ENCODE assay signal across 8 cellular contexts in genomic region chr4:86940176-86940575, GRCh38. TPM values are rescaled to one million over a fixed set of nuclear protein-coding genes. Genes with fewer than 3 reads are reported as not detected.
DNase-seq lines count a peak whose midpoint lies in the region; ATAC-seq, FAIRE-seq and TF ChIP-seq lines count a peak whose summit lies in the region.

No MANE protein-coding gene starts in this region.

- FAIRE-seq in H54 (lab: Jason Lieb, UNC), result no peak

- H3K23ac ChIP-seq in mesenchymal stem cell (ENCODE audit: low read length in 2 of 2), result no peak overlapping the region

- DNase-seq in EL (peak; percentile 22), NCI-H526 treated with DMSO at 0.1 percent for 48 hours (lab: John Stamatoyannopoulos, UW) (peak; percentile 62), mesenchymal stem cell (peak; percentile 34), HAP-1 (ENCODE audit: low spot score in 2 of 2) (no peak), UCSD-AML1 (lab: John Stamatoyannopoulos, UW; ENCODE audit: unreplicated experiment) (no peak), H54 (ENCODE audit: insufficient read length, low spot score) (no peak), esophagus muscularis mucosa (ENCODE audit: extremely low spot score) (no peak)

- intact Hi-C loops in esophagus muscularis mucosa (cut with DNase I), result no loop called here

- no peak overlapping the region for H4K91ac ChIP-seq in mesenchymal stem cell (ENCODE audit: low read length)

- no peak overlapping the region for H3K27ac ChIP-seq in mesenchymal stem cell (ENCODE audit: low read length, poor library complexity, severe bottlenecking)
- peak overlapping the region in 2 of 4 donors; percentile 12 to 49 for H3K27ac ChIP-seq in esophagus muscularis mucosa (replicated peaks in 1 of 4)

- no peak overlapping the region for H3K4me2 ChIP-seq in mesenchymal stem cell (ENCODE audit: low read length, poor library complexity, severe bottlenecking)

- H3K14ac ChIP-seq in mesenchymal stem cell (ENCODE audit: low read length in 2 of 2), result no peak overlapping the region

- no peak overlapping the region for H3K18ac ChIP-seq in mesenchymal stem cell (ENCODE audit: low read depth in 1 of 2, low read length in 2 of 2)

- H2BK120ac ChIP-seq in mesenchymal stem cell (ENCODE audit: low read depth, low read length), result no peak overlapping the region

- H2BK15ac ChIP-seq in mesenchymal stem cell (ENCODE audit: low read depth, poor library complexity, severe bottlenecking), result no peak overlapping the region

- H3K4me1 ChIP-seq in mesenchymal stem cell (ENCODE audit: control insufficient read depth, insufficient read depth, low read depth, low read length), result peaks cover 3% of the 10 kb centered on the region
- peaks cover 23% of the 10 kb centered on the region for H3K4me1 ChIP-seq in HAP-1
- peaks cover 33 to 82% (median 57%) of the 10 kb centered on the region in 4 donors for H3K4me1 ChIP-seq in esophagus muscularis mucosa

- peak; percentile 4 for ATAC-seq in GM21529 (IDR thresholded peaks at IDR 0.05; ENCODE audit: unreplicated experiment)

- TF ChIP-seq POLR2A in H54 (IDR thresholded peaks at IDR 0.05; ENCODE audit: low read depth, low read length), result no peak
- no peak for TF ChIP-seq POLR2A in esophagus muscularis mucosa (IDR thresholded peaks at IDR 0.05; ENCODE audit: low read depth)

- no peak overlapping the region for H3K4ac ChIP-seq in mesenchymal stem cell (ENCODE audit: low read depth in 1 of 2, low read length in 2 of 2)

- H3K9me3 ChIP-seq in mesenchymal stem cell (ENCODE audit: control insufficient read depth, low read length) (no peaks in the 10 kb centered on the region), HAP-1 (no peaks in the 10 kb centered on the region), esophagus muscularis mucosa (no peaks in the 10 kb centered on the region)

- H2AK5ac ChIP-seq in mesenchymal stem cell (ENCODE audit: low read length, severe bottlenecking), result no peak overlapping the region

- no peak overlapping the region for H2AFZ ChIP-seq in mesenchymal stem cell (ENCODE audit: low read depth, low read length)

- no peak overlapping the region for H3K9ac ChIP-seq in mesenchymal stem cell (ENCODE audit: low read length)

- H2BK12ac ChIP-seq in mesenchymal stem cell (ENCODE audit: low read length in 2 of 2), result no peak overlapping the region

- no peak for TF ChIP-seq CTCF in esophagus muscularis mucosa (IDR thresholded peaks at IDR 0.05)

- WGBS in mesenchymal stem cell, result 90% methylated on average over 3 of the region's 3 CpGs
- 85% methylated on average over 3 of the region's 3 CpGs for WGBS in esophagus muscularis mucosa

- H2BK5ac ChIP-seq in mesenchymal stem cell (ENCODE audit: low read depth, low read length, poor library complexity, severe bottlenecking), result no peak overlapping the region

- TF ChIP-seq EP300 in esophagus muscularis mucosa (IDR thresholded peaks at IDR 0.05), result no peak

- H4K8ac ChIP-seq in mesenchymal stem cell (ENCODE audit: low read length), result no peak overlapping the region

- H3K27me3 ChIP-seq in mesenchymal stem cell (ENCODE audit: control insufficient read depth in 1 of 2, insufficient read depth in 1 of 2, low read length in 2 of 2) (no peaks in the 10 kb centered on the region), HAP-1 (ENCODE audit: low read depth) (no peaks in the 10 kb centered on the region), esophagus muscularis mucosa (peaks cover 0 to 1% (median 0%) of the 10 kb centered on the region in 4 donors)

- no peaks in the 10 kb centered on the region for H3K36me3 ChIP-seq in mesenchymal stem cell (ENCODE audit: control insufficient read depth in 1 of 2, insufficient read depth in 2 of 2, low read depth in 1 of 2, low read length in 2 of 2)
- H3K36me3 ChIP-seq in HAP-1 (replicated peaks), result no peaks in the 10 kb centered on the region
- no peaks in the 10 kb centered on the region for H3K36me3 ChIP-seq in esophagus muscularis mucosa

- peaks cover 15% of the 10 kb centered on the region for H3K79me1 ChIP-seq in mesenchymal stem cell (replicated peaks; ENCODE audit: low read length, poor library complexity, severe bottlenecking)

- in situ Hi-C loops in HAP-1 (cut with MboI; ENCODE audit: low sequenced_read_pairs), result loop anchor here (10.0 kb wide), 1 partner anchor 65 kb away; no protein-coding TSS in a partner anchor

- H3K4me3 ChIP-seq in mesenchymal stem cell (ENCODE audit: insufficient read depth in 1 of 2, low read depth in 1 of 2, low read length in 2 of 2) (no peak overlapping the region), HAP-1 (no peak overlapping the region), esophagus muscularis mucosa (no peak overlapping the region)

RNA-seq across cellular contexts. Expression of gene AFF1, which starts 5.4 kb away (rescaled TPM):
- polyA plus RNA-seq in mesenchymal stem cell (2013, experiment 1 of 2), result 20.2 TPM
- polyA plus RNA-seq in mesenchymal stem cell (2013, experiment 2 of 2), result 18.9 TPM
- total RNA-seq in esophagus muscularis mucosa, result 10 to 100 TPM; 53.6 to 85.2 (median 70.6) TPM

RNA-seq across cellular contexts. Expression of gene C4orf36, which starts 48.0 kb away (rescaled TPM):
- 0.50 TPM for polyA plus RNA-seq in mesenchymal stem cell (2013, experiment 1 of 2)
- polyA plus RNA-seq in mesenchymal stem cell (2013, experiment 2 of 2), result 0.12 TPM
- total RNA-seq in esophagus muscularis mucosa, result 1 to 10 TPM in 1 of 4 donors, not detected in 3; 1.3 TPM

Comparison
In these comparisons a context has a peak if more than half of its experiments do, and no peak if none do; other contexts are left out.
1. DNase-seq: peak in EL (single experiment), NCI-H526 treated with DMSO at 0.1 percent for 48 hours (single experiment) and mesenchymal stem cell (single experiment); none in HAP-1 (0 of 2), UCSD-AML1 (single experiment), H54 (single experiment) and esophagus muscularis mucosa (single experiment).